In genomic region chr15:41423979-41424659, GRCh38 we compare ENCODE assay signal across 13 cellular contexts. TPM values are rescaled to one million over a fixed set of nuclear protein-coding genes. Genes with fewer than 3 reads are reported as not detected.
DNase-seq lines count a peak whose midpoint lies in the region; ATAC-seq lines count a peak whose summit lies in the region.
"Had no signal": no experiment of that assay in that cellular context is flagged by ENCODE, and none has a peak within 500 bp of the region (broad histone marks: within the 10 kb centered on the region; RNA-seq: fewer than 3 reads in every experiment).

No MANE protein-coding gene starts in this region.

- no peaks in the 10 kb centered on the region for H3K9me3 Mint-ChIP-seq in activated T-helper 2 cell treated with anti-CD3 and anti-CD28 coated beads, Interferon-gamma antibody, Interleukin-2, Interleukin-4, amounts not matched to agents 10 μg/mL and 5 μg/mL and 100 μg/mL, durations not matched to agents 14 hours and 24 hours and 36 hours
- H3K9me3 Mint-ChIP-seq: neural crest cell had no signal

- H3K4me1 Mint-ChIP-seq in activated T-helper 2 cell treated with anti-CD3 and anti-CD28 coated beads, Interferon-gamma antibody, Interleukin-2, Interleukin-4, amounts not matched to agents 10 μg/mL and 5 μg/mL and 100 μg/mL, durations not matched to agents 14 hours and 24 hours and 36 hours (ENCODE audit: low read depth): peaks cover 31% of the 10 kb centered on the region

- no peaks in the 10 kb centered on the region for H3K27me3 Mint-ChIP-seq in activated T-helper 2 cell treated with anti-CD3 and anti-CD28 coated beads, Interferon-gamma antibody, Interleukin-2, Interleukin-4, amounts not matched to agents 10 μg/mL and 5 μg/mL and 100 μg/mL, durations not matched to agents 14 hours and 24 hours and 36 hours (ENCODE audit: low read depth)

- H3K27ac Mint-ChIP-seq in activated T-helper 2 cell treated with anti-CD3 and anti-CD28 coated beads, Interferon-gamma antibody, Interleukin-2, Interleukin-4, amounts not matched to agents 10 μg/mL and 5 μg/mL and 100 μg/mL, durations not matched to agents 14 hours and 24 hours and 36 hours: peak overlapping the region; percentile 85

- ATAC-seq in GM18499 (IDR thresholded peaks at IDR 0.05; ENCODE audit: insufficient read depth, unreplicated experiment) (peak; percentile 83), GM19468 (IDR thresholded peaks at IDR 0.05; ENCODE audit: extremely low read depth, unreplicated experiment) (peak; percentile 74), HG03135 (IDR thresholded peaks at IDR 0.05; ENCODE audit: unreplicated experiment) (peak; percentile 83), HG03097 (IDR thresholded peaks at IDR 0.05; ENCODE audit: low FRiP score, unreplicated experiment) (no peak)

- peaks cover 18% of the 10 kb centered on the region for H3K36me3 Mint-ChIP-seq in activated T-helper 2 cell treated with anti-CD3 and anti-CD28 coated beads, Interferon-gamma antibody, Interleukin-2, Interleukin-4, amounts not matched to agents 10 μg/mL and 5 μg/mL and 100 μg/mL, durations not matched to agents 14 hours and 24 hours and 36 hours (ENCODE audit: low read depth)

- no peak for DNase-seq in activated T-helper 2 cell treated with anti-CD3 and anti-CD28 coated beads, Interferon-gamma antibody, Interleukin-2, Interleukin-4, amounts not matched to agents 10 μg/mL and 5 μg/mL and 100 μg/mL, durations not matched to agents 14 hours and 24 hours and 36 hours (ENCODE audit: low spot score)
- no peak for DNase-seq in stimulated activated CD4-positive, alpha-beta T cell treated with anti-CD3 and anti-CD28 coated beads, Interleukin-15, amount 100 ng/mL, for 24 hours
- DNase-seq in DMS153 treated with DMSO at 0.1 percent for 48 hours (lab: John Stamatoyannopoulos, UW; ENCODE audit: unreplicated experiment): no peak
- no peak for DNase-seq in NCI-H1105 treated with DMSO at 0.1 percent for 48 hours (lab: John Stamatoyannopoulos, UW)
- DNase-seq: DND-41, dorsolateral prefrontal cortex, NCI-H1930, SIG-M5 had no signal

- H3K4me3 Mint-ChIP-seq in activated T-helper 2 cell treated with anti-CD3 and anti-CD28 coated beads, Interferon-gamma antibody, Interleukin-2, Interleukin-4, amounts not matched to agents 10 μg/mL and 5 μg/mL and 100 μg/mL, durations not matched to agents 14 hours and 24 hours and 36 hours (ENCODE audit: low read depth): peak overlapping the region; percentile 22
- H3K4me3 Mint-ChIP-seq: neural crest cell had no signal

- intact Hi-C loops in activated T-helper 2 cell treated with anti-CD3 and anti-CD28 coated beads, Interferon-gamma antibody, Interleukin-2, Interleukin-4, amounts not matched to agents 10 μg/mL and 5 μg/mL and 100 μg/mL, durations not matched to agents 14 hours and 24 hours and 36 hours (cut with micrococcal nuclease): loop anchor here (10.0 kb wide), 1 partner anchor 511 kb away; no protein-coding TSS in a partner anchor

RNA-seq across cellular contexts. Expression of gene RTF1, which starts 7.2 kb away (rescaled TPM):
- total RNA-seq in activated T-helper 2 cell treated with anti-CD3 and anti-CD28 coated beads, Interferon-gamma antibody, Interleukin-2, Interleukin-4, amounts not matched to agents 10 μg/mL and 5 μg/mL and 100 μg/mL, durations not matched to agents 14 hours and 24 hours and 36 hours: 40.1 and 40.7 TPM in 2 replicates

RNA-seq across cellular contexts. Expression of gene NDUFAF1, which starts 21.8 kb away (rescaled TPM):
- total RNA-seq in activated T-helper 2 cell treated with anti-CD3 and anti-CD28 coated beads, Interferon-gamma antibody, Interleukin-2, Interleukin-4, amounts not matched to agents 10 μg/mL and 5 μg/mL and 100 μg/mL, durations not matched to agents 14 hours and 24 hours and 36 hours: 27.3 and 27.6 TPM in 2 replicates
